13 cellular contexts compared by ENCODE assay signal in the genomic region with DNA sequence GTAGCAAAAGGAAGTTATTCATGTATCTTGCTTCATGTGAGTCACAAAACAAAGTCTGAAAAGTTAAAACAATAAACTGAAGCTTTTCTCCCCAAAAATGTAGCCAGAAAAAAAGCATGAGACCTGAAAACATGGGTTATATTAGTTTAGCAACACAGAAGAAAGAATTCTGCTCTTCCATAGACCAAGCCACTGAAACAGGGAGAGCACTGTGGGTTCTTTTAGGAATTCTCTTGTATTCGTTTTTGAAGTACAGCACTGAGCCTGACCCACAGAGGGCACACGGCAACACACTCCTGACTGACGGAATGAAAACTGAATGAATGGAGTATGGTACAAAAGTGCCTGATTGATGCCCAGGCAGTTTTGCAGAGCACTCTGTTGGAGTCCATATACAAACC.
DNase-seq lines count a peak whose midpoint lies in the region; ATAC-seq and TF ChIP-seq lines count a peak whose summit lies in the region.
"Had no signal": no experiment of that assay in that cellular context is flagged by ENCODE, and none has a peak within 500 bp of the region (broad histone marks: within the 10 kb centered on the region; RNA-seq: fewer than 3 reads in every experiment).

No MANE protein-coding gene starts in this region.

- H3K27ac ChIP-seq in aorta (ENCODE audit: low read depth in 1 of 2, low read length in 2 of 2) (peak overlapping the region; percentile 30 to 83), WERI-Rb-1 (no peak overlapping the region)
- H3K27ac ChIP-seq: 22Rv1 had no signal

- H3K9me3 ChIP-seq in aorta (ENCODE audit: control insufficient read depth, low read length) (no peaks in the 10 kb centered on the region), WERI-Rb-1 (ENCODE audit: severe bottlenecking) (no peaks in the 10 kb centered on the region)
- H3K9me3 ChIP-seq: HAP-1 had no signal

- ATAC-seq in aorta (ENCODE audit: low FRiP score): peak; percentile 24
- ATAC-seq: K562 had no signal

- H3K4me3 ChIP-seq in astrocyte of the cerebellum (ENCODE audit: low read depth, low read length) (no peak overlapping the region), aorta (ENCODE audit: low read length in 2 of 2) (no peak overlapping the region), WERI-Rb-1 (ENCODE audit: low read depth, low read length) (no peak overlapping the region)
- H3K4me3 ChIP-seq: HAP-1, K562 had no signal

- in situ Hi-C loops in astrocyte of the cerebellum (cut with HindIII; ENCODE audit: low sequenced_read_pairs): no loop called here

- H3K27me3 ChIP-seq in aorta (ENCODE audit: control insufficient read depth in 1 of 2, insufficient read depth in 2 of 2, low read length in 1 of 2) (no peaks in the 10 kb centered on the region), WERI-Rb-1 (ENCODE audit: insufficient read depth, low read depth, severe bottlenecking) (no peaks in the 10 kb centered on the region)

- H3K4me1 ChIP-seq in aorta (ENCODE audit: control insufficient read depth in 1 of 2, insufficient read depth in 2 of 2, low read length in 2 of 2): peaks cover 2 to 5% of the 10 kb centered on the region in 2 donors

- WGBS in aorta, 2 donors: 2 to 4% methylated on average over 3 of the region's 3 CpGs

- intact Hi-C loops in aorta (cut with DNase I): no loop called here

- DNase-seq in DMS 273 (lab: John Stamatoyannopoulos, UW; ENCODE audit: unreplicated experiment) (peak; percentile 30), DMS 273 treated with DMSO at 0.1 percent for 48 hours (lab: John Stamatoyannopoulos, UW) (no peak), astrocyte of the cerebellum (ENCODE audit: low read depth) (no peak), iris pigment epithelial cell (ENCODE audit: low read depth) (peak; percentile 55), aorta (no peak), activated T-cell treated with anti-CD3 and anti-CD28 coated beads for 4 hours (no peak), NOMO-1 treated with dmso at 0.1 percent for 144 hours (lab: John Stamatoyannopoulos, UW; ENCODE audit: unreplicated experiment) (no peak), WERI-Rb-1 (no peak)
- DNase-seq: activated naive CD4-positive, alpha-beta T cell treated with Interleukin-2 at 50 U/mL for 16 hours; midbrain had no signal

- TF ChIP-seq CTCF in astrocyte of the cerebellum (IDR thresholded peaks at IDR 0.05; ENCODE audit: low read depth, low read length, missing control alignments) (peak; percentile 43), WERI-Rb-1 (IDR thresholded peaks at IDR 0.05; ENCODE audit: low read depth, low read length) (no peak)

- H3K36me3 ChIP-seq in aorta (ENCODE audit: control insufficient read depth in 1 of 2, insufficient read depth in 2 of 2, low read length in 1 of 2) (no peaks in the 10 kb centered on the region), WERI-Rb-1 (no peaks in the 10 kb centered on the region)

Comparison
In these comparisons a context has a peak if more than half of its experiments do, and no peak if none do; other contexts are left out.
1. DNase-seq: peak in DMS 273 (single experiment) and iris pigment epithelial cell (single experiment); none in DMS 273 treated with DMSO at 0.1 percent for 48 hours (single experiment), astrocyte of the cerebellum (single experiment), aorta (0 of 2), activated T-cell treated with anti-CD3 and anti-CD28 coated beads for 4 hours (single experiment), NOMO-1 treated with dmso at 0.1 percent for 144 hours (single experiment) and WERI-Rb-1 (single experiment).